8 cellular contexts compared by ENCODE assay signal in the genomic region with DNA sequence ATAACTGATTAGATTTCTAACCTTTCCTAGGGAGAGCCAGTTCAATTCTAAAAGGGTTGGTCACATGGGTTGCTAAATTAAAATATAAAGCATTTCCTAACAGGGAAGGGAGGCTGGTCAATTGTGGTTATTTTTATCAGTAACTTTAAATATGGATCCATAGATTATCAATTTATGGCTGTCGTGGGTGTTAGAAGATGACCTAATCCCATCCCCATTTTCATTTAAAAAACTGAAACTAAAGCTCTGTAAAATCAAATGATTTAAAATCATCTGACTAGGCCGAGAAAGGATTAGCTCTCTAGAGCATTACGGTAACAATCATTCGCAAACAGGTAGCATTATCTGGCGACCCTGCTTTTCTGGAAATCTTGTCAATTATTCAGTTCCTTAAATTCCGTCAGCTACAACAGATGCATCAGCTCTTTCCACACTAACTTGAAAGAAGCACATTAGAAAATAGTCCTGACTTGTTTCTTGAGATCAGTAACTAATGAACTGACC. TPM values are rescaled to one million over a fixed set of nuclear protein-coding genes. Genes with fewer than 3 reads are reported as not detected.
DNase-seq lines count a peak whose midpoint lies in the region; ATAC-seq and TF ChIP-seq lines count a peak whose summit lies in the region.

No MANE protein-coding gene starts in this region.

- peak overlapping the region; percentile 82 for H2BK5ac ChIP-seq in mesenchymal stem cell (ENCODE audit: low read depth, low read length, poor library complexity, severe bottlenecking)

- H3K4me3 ChIP-seq in astrocyte of the spinal cord (ENCODE audit: low read depth, low read length) (peak overlapping the region; percentile 70), mesenchymal stem cell (ENCODE audit: insufficient read depth in 1 of 2, low read depth in 1 of 2, low read length in 2 of 2) (peak overlapping the region in 1 of 2 experiments; percentile 78)

- no peak overlapping the region for H3K14ac ChIP-seq in mesenchymal stem cell (ENCODE audit: low read length in 2 of 2)

- peaks cover 58% of the 10 kb centered on the region for H3K4me1 Mint-ChIP-seq in stimulated activated naive CD8-positive, alpha-beta T cell treated with anti-CD3 and anti-CD28 coated beads, Interleukin-15, Interleukin-2, amounts not matched to agents 100 ng/mL and 50 ng/mL, for 24 hours (ENCODE audit: low read depth)

- peak overlapping the region; percentile 99 for H3K27ac Mint-ChIP-seq in stimulated activated naive CD8-positive, alpha-beta T cell treated with anti-CD3 and anti-CD28 coated beads, Interleukin-15, Interleukin-2, amounts not matched to agents 100 ng/mL and 50 ng/mL, for 24 hours

- peak overlapping the region; percentile 45 for H2AK5ac ChIP-seq in mesenchymal stem cell (ENCODE audit: low read length, severe bottlenecking)

- peak overlapping the region; percentile 77 for H3K4me2 ChIP-seq in mesenchymal stem cell (ENCODE audit: low read length, poor library complexity, severe bottlenecking)

- peak overlapping the region; percentile 95 for H3K4me3 Mint-ChIP-seq in stimulated activated naive CD8-positive, alpha-beta T cell treated with anti-CD3 and anti-CD28 coated beads, Interleukin-15, Interleukin-2, amounts not matched to agents 100 ng/mL and 50 ng/mL, for 24 hours

- 27% methylated on average over 6 of the region's 6 CpGs for WGBS in mesenchymal stem cell

- no peaks in the 10 kb centered on the region for H3K9me3 Mint-ChIP-seq in stimulated activated naive CD8-positive, alpha-beta T cell treated with anti-CD3 and anti-CD28 coated beads, Interleukin-15, Interleukin-2, amounts not matched to agents 100 ng/mL and 50 ng/mL, for 24 hours

- H3K36me3 Mint-ChIP-seq in stimulated activated naive CD8-positive, alpha-beta T cell treated with anti-CD3 and anti-CD28 coated beads, Interleukin-15, Interleukin-2, amounts not matched to agents 100 ng/mL and 50 ng/mL, for 24 hours (ENCODE audit: low read depth): peaks cover 43% of the 10 kb centered on the region

- H3K79me1 ChIP-seq in mesenchymal stem cell (replicated peaks; ENCODE audit: low read length, poor library complexity, severe bottlenecking): peaks cover 8% of the 10 kb centered on the region

- H3K9ac ChIP-seq in mesenchymal stem cell (ENCODE audit: low read length): peak overlapping the region; percentile 97

- H2BK15ac ChIP-seq in mesenchymal stem cell (ENCODE audit: low read depth, poor library complexity, severe bottlenecking): no peak overlapping the region

- no peaks in the 10 kb centered on the region for H3K9me3 ChIP-seq in mesenchymal stem cell (ENCODE audit: control insufficient read depth, low read length)

- H2BK12ac ChIP-seq in mesenchymal stem cell (ENCODE audit: low read length in 2 of 2): no peak overlapping the region

- H3K23ac ChIP-seq in mesenchymal stem cell (ENCODE audit: low read length in 2 of 2): no peak overlapping the region

- peak overlapping the region; percentile 52 to 73 for H3K18ac ChIP-seq in mesenchymal stem cell (ENCODE audit: low read depth in 1 of 2, low read length in 2 of 2)

- DNase-seq in stimulated activated naive CD8-positive, alpha-beta T cell treated with anti-CD3 and anti-CD28 coated beads, Interleukin-15, Interleukin-2, amounts not matched to agents 100 U/mL and 50 U/mL, for 24 hours: no peak
- DNase-seq in astrocyte of the spinal cord (ENCODE audit: low read depth, low spot score): no peak
- DNase-seq in mesenchymal stem cell: no peak

- H3K27me3 Mint-ChIP-seq in stimulated activated naive CD8-positive, alpha-beta T cell treated with anti-CD3 and anti-CD28 coated beads, Interleukin-15, Interleukin-2, amounts not matched to agents 100 ng/mL and 50 ng/mL, for 24 hours: no peaks in the 10 kb centered on the region

- H3K27ac ChIP-seq in mesenchymal stem cell (ENCODE audit: low read length, poor library complexity, severe bottlenecking): peak overlapping the region; percentile 92

- no peak for ATAC-seq in stimulated activated naive CD8-positive, alpha-beta T cell treated with anti-CD3 and anti-CD28 coated beads, Interleukin-15, Interleukin-2, amounts not matched to agents 100 U/mL and 50 U/mL, for 24 hours
- ATAC-seq in HG03095 (IDR thresholded peaks at IDR 0.05; ENCODE audit: unreplicated experiment): no peak
- no peak for ATAC-seq in GM21360 (IDR thresholded peaks at IDR 0.05; ENCODE audit: unreplicated experiment)
- ATAC-seq in HG02884 (IDR thresholded peaks at IDR 0.05; ENCODE audit: unreplicated experiment): no peak
- no peak for ATAC-seq in HG02571 (IDR thresholded peaks at IDR 0.05; ENCODE audit: unreplicated experiment)

- no peaks in the 10 kb centered on the region for H3K27me3 ChIP-seq in mesenchymal stem cell (ENCODE audit: control insufficient read depth in 1 of 2, insufficient read depth in 1 of 2, low read length in 2 of 2)

- H3K36me3 ChIP-seq in mesenchymal stem cell (ENCODE audit: control insufficient read depth in 1 of 2, insufficient read depth in 2 of 2, low read depth in 1 of 2, low read length in 2 of 2): peaks cover 3 to 20% of the 10 kb centered on the region in 2 experiments

- no peak overlapping the region for H2AFZ ChIP-seq in mesenchymal stem cell (ENCODE audit: low read depth, low read length)

- no peak overlapping the region for H2BK120ac ChIP-seq in mesenchymal stem cell (ENCODE audit: low read depth, low read length)

- TF ChIP-seq CTCF in astrocyte of the spinal cord (IDR thresholded peaks at IDR 0.05; ENCODE audit: low read depth, low read length): no peak

- H3K4me1 ChIP-seq in mesenchymal stem cell (ENCODE audit: control insufficient read depth, insufficient read depth, low read depth, low read length): peaks cover 2% of the 10 kb centered on the region

- in situ Hi-C loops in astrocyte of the spinal cord (cut with HindIII; ENCODE audit: low sequenced_read_pairs): no loop called here

- H3K4ac ChIP-seq in mesenchymal stem cell (ENCODE audit: low read depth in 1 of 2, low read length in 2 of 2): peak overlapping the region; percentile 47 to 94

- no peak overlapping the region for H4K91ac ChIP-seq in mesenchymal stem cell (ENCODE audit: low read length)

- H4K8ac ChIP-seq in mesenchymal stem cell (ENCODE audit: low read length): peak overlapping the region; percentile 79

RNA-seq across cellular contexts. Expression of a gene that starts 0.9 kb away (rescaled TPM):
- polyA plus RNA-seq in mesenchymal stem cell (2013, experiment 1 of 2): 192 TPM
- polyA plus RNA-seq in mesenchymal stem cell (2013, experiment 2 of 2): 202 TPM

RNA-seq across cellular contexts. Expression of a gene that starts 52.9 kb away (rescaled TPM):
- 73.3 TPM for polyA plus RNA-seq in mesenchymal stem cell (2013, experiment 1 of 2)
- 78.2 TPM for polyA plus RNA-seq in mesenchymal stem cell (2013, experiment 2 of 2)
